Comparison of ENCODE assay signal across 1 cellular context in the genomic region with DNA sequence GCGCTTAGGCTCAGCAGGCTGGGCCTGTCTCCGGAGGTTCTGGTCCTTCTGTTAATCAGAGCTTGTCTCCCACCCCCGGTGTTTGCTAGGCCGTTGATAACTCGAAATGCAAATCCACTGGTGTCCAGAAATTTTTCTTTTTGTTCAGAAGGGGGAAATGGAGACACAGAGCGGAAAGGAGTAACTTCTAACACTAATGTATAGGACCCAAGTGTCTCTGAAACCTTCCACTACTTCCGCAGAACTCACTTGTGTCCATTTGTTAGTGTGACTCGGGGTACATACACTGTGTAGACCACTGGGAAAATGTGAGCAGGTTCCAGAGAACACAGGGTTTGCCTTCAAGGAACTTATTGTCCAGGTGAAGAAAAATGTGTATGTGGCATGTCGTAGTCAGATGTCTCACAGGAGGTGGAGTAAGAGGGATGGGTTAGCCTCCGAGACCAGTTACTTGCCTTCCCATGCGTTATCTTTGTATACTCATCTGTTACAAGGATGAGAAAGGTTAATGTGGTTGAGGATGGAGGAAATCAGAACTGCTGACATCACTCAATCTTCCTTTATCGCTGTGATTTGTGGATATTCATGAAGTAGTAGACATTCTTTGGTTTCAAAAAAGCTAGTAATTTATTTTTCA.
TF ChIP-seq lines count a peak whose summit lies in the region.

No MANE protein-coding gene starts in this region.

TF ChIP-seq in K562, 482 proteins besides CTCF, POLR2A, EP300 and RAD21 (continued from another document and continues in another):
- no peak for TF ChIP-seq TCF7 (IDR thresholded peaks at IDR 0.05; ENCODE audit: borderline replicate concordance)
- peak; percentile 84 for TF ChIP-seq FOXA1 (IDR thresholded peaks at IDR 0.05; ENCODE audit: borderline replicate concordance)
- TF ChIP-seq, protein P1, sequence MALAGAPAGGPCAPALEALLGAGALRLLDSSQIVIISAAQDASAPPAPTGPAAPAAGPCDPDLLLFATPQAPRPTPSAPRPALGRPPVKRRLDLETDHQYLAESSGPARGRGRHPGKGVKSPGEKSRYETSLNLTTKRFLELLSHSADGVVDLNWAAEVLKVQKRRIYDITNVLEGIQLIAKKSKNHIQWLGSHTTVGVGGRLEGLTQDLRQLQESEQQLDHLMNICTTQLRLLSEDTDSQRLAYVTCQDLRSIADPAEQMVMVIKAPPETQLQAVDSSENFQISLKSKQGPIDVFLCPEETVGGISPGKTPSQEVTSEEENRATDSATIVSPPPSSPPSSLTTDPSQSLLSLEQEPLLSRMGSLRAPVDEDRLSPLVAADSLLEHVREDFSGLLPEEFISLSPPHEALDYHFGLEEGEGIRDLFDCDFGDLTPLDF (CRISPR knock-in tag; IDR thresholded peaks at IDR 0.05) = 0 out of 2 replicates have a peak, but pooled peaks have one; percentile 6
- TF ChIP-seq NFE2L1 (tag; IDR thresholded peaks at IDR 0.05; ENCODE audit: borderline replicate concordance, low read depth) = no peak
- TF ChIP-seq DIDO1 (tag; IDR thresholded peaks at IDR 0.05; ENCODE audit: low read depth) = no peak
- no peak for TF ChIP-seq POU5F1 (IDR thresholded peaks at IDR 0.05; ENCODE audit: borderline replicate concordance, low read depth, low read length, partially characterized antibody)
- no peak for TF ChIP-seq SPI1 (IDR thresholded peaks at IDR 0.05; ENCODE audit: borderline replicate concordance, low read depth, low read length)
- TF ChIP-seq, protein P2, sequence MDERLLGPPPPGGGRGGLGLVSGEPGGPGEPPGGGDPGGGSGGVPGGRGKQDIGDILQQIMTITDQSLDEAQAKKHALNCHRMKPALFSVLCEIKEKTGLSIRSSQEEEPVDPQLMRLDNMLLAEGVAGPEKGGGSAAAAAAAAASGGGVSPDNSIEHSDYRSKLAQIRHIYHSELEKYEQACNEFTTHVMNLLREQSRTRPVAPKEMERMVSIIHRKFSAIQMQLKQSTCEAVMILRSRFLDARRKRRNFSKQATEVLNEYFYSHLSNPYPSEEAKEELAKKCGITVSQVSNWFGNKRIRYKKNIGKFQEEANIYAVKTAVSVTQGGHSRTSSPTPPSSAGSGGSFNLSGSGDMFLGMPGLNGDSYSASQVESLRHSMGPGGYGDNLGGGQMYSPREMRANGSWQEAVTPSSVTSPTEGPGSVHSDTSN (CRISPR knock-in tag; IDR thresholded peaks at IDR 0.05; ENCODE audit: low read depth) = no peak
- TF ChIP-seq, protein P2 (tag; conservative IDR thresholded peaks at IDR 0.05; ENCODE audit: low read depth) = peak; percentile 78
- TF ChIP-seq, protein P3, sequence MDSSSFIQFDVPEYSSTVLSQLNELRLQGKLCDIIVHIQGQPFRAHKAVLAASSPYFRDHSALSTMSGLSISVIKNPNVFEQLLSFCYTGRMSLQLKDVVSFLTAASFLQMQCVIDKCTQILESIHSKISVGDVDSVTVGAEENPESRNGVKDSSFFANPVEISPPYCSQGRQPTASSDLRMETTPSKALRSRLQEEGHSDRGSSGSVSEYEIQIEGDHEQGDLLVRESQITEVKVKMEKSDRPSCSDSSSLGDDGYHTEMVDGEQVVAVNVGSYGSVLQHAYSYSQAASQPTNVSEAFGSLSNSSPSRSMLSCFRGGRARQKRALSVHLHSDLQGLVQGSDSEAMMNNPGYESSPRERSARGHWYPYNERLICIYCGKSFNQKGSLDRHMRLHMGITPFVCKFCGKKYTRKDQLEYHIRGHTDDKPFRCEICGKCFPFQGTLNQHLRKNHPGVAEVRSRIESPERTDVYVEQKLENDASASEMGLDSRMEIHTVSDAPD (CRISPR knock-in tag; IDR thresholded peaks at IDR 0.05) = no peak
- TF ChIP-seq ASH1L (IDR thresholded peaks at IDR 0.05; ENCODE audit: borderline replicate concordance, low read depth, partially characterized antibody) = no peak
- no peak for TF ChIP-seq PCBP1 (IDR thresholded peaks at IDR 0.05; ENCODE audit: low read depth, low read length, poor library complexity, severe bottlenecking)
- TF ChIP-seq NR4A1 (CRISPR knock-in tag; IDR thresholded peaks at IDR 0.05) = no peak
- TF ChIP-seq NR4A1 (tag; IDR thresholded peaks at IDR 0.05) = 0 out of 2 replicates have a peak, but pooled peaks have one; percentile 73
- TF ChIP-seq EP400 (IDR thresholded peaks at IDR 0.05) = no peak; the same call in 1 of the 2 replicates
- TF ChIP-seq, protein P4, sequence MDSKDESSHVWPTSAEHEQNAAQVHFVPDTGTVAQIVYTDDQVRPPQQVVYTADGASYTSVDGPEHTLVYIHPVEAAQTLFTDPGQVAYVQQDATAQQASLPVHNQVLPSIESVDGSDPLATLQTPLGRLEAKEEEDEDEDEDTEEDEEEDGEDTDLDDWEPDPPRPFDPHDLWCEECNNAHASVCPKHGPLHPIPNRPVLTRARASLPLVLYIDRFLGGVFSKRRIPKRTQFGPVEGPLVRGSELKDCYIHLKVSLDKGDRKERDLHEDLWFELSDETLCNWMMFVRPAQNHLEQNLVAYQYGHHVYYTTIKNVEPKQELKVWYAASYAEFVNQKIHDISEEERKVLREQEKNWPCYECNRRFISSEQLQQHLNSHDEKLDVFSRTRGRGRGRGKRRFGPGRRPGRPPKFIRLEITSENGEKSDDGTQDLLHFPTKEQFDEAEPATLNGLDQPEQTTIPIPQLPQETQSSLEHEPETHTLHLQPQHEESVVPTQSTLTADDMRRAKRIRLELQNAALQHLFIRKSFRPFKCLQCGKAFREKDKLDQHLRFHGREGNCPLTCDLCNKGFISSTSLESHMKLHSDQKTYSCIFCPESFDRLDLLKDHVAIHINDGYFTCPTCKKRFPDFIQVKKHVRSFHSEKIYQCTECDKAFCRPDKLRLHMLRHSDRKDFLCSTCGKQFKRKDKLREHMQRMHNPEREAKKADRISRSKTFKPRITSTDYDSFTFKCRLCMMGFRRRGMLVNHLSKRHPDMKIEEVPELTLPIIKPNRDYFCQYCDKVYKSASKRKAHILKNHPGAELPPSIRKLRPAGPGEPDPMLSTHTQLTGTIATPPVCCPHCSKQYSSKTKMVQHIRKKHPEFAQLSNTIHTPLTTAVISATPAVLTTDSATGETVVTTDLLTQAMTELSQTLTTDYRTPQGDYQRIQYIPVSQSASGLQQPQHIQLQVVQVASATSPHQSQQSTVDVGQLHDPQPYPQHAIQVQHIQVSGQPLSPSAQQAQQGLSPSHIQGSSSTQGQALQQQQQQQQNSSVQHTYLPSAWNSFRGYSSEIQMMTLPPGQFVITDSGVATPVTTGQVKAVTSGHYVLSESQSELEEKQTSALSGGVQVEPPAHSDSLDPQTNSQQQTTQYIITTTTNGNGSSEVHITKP (IDR thresholded peaks at IDR 0.05; ENCODE audit: partially characterized antibody) = no peak
- TF ChIP-seq WHSC1 (IDR thresholded peaks at IDR 0.05; ENCODE audit: low read length) = no peak
- no peak for TF ChIP-seq EWSR1 (IDR thresholded peaks at IDR 0.05; ENCODE audit: borderline replicate concordance, low read depth, partially characterized antibody)
- peak; percentile 39 for TF ChIP-seq CXXC5 (CRISPR knock-in tag; IDR thresholded peaks at IDR 0.05)
- peak; percentile 83 for TF ChIP-seq PML (IDR thresholded peaks at IDR 0.05; ENCODE audit: low read length)
- peak; percentile 97 for TF ChIP-seq TEAD4 (IDR thresholded peaks at IDR 0.05; ENCODE audit: low read length)
- TF ChIP-seq TEAD4 (CRISPR knock-in tag; IDR thresholded peaks at IDR 0.05; ENCODE audit: borderline replicate concordance) = no peak
- no peak for TF ChIP-seq JUN (IDR thresholded peaks at IDR 0.05; ENCODE audit: borderline replicate concordance, low read depth, low read length)
- no peak for TF ChIP-seq JUN (CRISPR knock-in tag; IDR thresholded peaks at IDR 0.05; ENCODE audit: borderline replicate concordance)
- no peak; the same call in 1 of the 2 replicates for TF ChIP-seq ELF1 (tag; IDR thresholded peaks at IDR 0.05)
- no peak for TF ChIP-seq PTRF (tag; IDR thresholded peaks at IDR 0.05)
- peak; percentile 100 for TF ChIP-seq KDM1A (IDR thresholded peaks at IDR 0.05)
- TF ChIP-seq, protein P5, sequence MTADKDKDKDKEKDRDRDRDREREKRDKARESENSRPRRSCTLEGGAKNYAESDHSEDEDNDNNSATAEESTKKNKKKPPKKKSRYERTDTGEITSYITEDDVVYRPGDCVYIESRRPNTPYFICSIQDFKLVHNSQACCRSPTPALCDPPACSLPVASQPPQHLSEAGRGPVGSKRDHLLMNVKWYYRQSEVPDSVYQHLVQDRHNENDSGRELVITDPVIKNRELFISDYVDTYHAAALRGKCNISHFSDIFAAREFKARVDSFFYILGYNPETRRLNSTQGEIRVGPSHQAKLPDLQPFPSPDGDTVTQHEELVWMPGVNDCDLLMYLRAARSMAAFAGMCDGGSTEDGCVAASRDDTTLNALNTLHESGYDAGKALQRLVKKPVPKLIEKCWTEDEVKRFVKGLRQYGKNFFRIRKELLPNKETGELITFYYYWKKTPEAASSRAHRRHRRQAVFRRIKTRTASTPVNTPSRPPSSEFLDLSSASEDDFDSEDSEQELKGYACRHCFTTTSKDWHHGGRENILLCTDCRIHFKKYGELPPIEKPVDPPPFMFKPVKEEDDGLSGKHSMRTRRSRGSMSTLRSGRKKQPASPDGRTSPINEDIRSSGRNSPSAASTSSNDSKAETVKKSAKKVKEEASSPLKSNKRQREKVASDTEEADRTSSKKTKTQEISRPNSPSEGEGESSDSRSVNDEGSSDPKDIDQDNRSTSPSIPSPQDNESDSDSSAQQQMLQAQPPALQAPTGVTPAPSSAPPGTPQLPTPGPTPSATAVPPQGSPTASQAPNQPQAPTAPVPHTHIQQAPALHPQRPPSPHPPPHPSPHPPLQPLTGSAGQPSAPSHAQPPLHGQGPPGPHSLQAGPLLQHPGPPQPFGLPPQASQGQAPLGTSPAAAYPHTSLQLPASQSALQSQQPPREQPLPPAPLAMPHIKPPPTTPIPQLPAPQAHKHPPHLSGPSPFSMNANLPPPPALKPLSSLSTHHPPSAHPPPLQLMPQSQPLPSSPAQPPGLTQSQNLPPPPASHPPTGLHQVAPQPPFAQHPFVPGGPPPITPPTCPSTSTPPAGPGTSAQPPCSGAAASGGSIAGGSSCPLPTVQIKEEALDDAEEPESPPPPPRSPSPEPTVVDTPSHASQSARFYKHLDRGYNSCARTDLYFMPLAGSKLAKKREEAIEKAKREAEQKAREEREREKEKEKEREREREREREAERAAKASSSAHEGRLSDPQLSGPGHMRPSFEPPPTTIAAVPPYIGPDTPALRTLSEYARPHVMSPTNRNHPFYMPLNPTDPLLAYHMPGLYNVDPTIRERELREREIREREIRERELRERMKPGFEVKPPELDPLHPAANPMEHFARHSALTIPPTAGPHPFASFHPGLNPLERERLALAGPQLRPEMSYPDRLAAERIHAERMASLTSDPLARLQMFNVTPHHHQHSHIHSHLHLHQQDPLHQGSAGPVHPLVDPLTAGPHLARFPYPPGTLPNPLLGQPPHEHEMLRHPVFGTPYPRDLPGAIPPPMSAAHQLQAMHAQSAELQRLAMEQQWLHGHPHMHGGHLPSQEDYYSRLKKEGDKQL (CRISPR knock-in tag; IDR thresholded peaks at IDR 0.05; ENCODE audit: borderline replicate concordance) = no peak
- TF ChIP-seq HDAC3 (IDR thresholded peaks at IDR 0.05; ENCODE audit: borderline replicate concordance, partially characterized antibody) = peak; percentile 87
- TF ChIP-seq HNRNPUL1 (IDR thresholded peaks at IDR 0.05; ENCODE audit: low read length) = no peak
- no peak; the same call in 1 of the 2 replicates for TF ChIP-seq POLR2H (tag; IDR thresholded peaks at IDR 0.05; ENCODE audit: low read depth)
- no peak for TF ChIP-seq ZNF644 (tag; IDR thresholded peaks at IDR 0.05; ENCODE audit: low read depth)
- TF ChIP-seq, protein P6, sequence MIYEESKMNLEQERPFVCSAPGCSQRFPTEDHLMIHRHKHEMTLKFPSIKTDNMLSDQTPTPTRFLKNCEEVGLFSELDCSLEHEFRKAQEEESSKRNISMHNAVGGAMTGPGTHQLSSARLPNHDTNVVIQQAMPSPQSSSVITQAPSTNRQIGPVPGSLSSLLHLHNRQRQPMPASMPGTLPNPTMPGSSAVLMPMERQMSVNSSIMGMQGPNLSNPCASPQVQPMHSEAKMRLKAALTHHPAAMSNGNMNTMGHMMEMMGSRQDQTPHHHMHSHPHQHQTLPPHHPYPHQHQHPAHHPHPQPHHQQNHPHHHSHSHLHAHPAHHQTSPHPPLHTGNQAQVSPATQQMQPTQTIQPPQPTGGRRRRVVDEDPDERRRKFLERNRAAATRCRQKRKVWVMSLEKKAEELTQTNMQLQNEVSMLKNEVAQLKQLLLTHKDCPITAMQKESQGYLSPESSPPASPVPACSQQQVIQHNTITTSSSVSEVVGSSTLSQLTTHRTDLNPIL (CRISPR knock-in tag; IDR thresholded peaks at IDR 0.05) = no peak
- TF ChIP-seq, protein P7, sequence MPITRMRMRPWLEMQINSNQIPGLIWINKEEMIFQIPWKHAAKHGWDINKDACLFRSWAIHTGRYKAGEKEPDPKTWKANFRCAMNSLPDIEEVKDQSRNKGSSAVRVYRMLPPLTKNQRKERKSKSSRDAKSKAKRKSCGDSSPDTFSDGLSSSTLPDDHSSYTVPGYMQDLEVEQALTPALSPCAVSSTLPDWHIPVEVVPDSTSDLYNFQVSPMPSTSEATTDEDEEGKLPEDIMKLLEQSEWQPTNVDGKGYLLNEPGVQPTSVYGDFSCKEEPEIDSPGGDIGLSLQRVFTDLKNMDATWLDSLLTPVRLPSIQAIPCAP (CRISPR knock-in tag; IDR thresholded peaks at IDR 0.05; ENCODE audit: borderline replicate concordance) = no peak
- TF ChIP-seq IRF2 (CRISPR knock-in tag; IDR thresholded peaks at IDR 0.05) = no peak
- TF ChIP-seq FOXK1 (CRISPR knock-in tag; IDR thresholded peaks at IDR 0.05; ENCODE audit: borderline replicate concordance) = no peak
- no peak for TF ChIP-seq ZNF436 (CRISPR knock-in tag; IDR thresholded peaks at IDR 0.05)
- no peak; the same call in 1 of the 2 replicates for TF ChIP-seq GTF2E2 (tag; IDR thresholded peaks at IDR 0.05)
- TF ChIP-seq, protein P8, sequence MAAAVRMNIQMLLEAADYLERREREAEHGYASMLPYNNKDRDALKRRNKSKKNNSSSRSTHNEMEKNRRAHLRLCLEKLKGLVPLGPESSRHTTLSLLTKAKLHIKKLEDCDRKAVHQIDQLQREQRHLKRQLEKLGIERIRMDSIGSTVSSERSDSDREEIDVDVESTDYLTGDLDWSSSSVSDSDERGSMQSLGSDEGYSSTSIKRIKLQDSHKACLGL (CRISPR knock-in tag; IDR thresholded peaks at IDR 0.05; ENCODE audit: borderline replicate concordance, poor library complexity, severe bottlenecking) = no peak
- no peak for TF ChIP-seq TAF9B (IDR thresholded peaks at IDR 0.05; ENCODE audit: partially characterized antibody)
- TF ChIP-seq TEAD2 (tag; IDR thresholded peaks at IDR 0.05) = no peak
